20 cellular contexts compared by ENCODE assay signal in genomic region chr5:73359395-73359794, GRCh38.
DNase-seq lines count a peak whose midpoint lies in the region; ATAC-seq and TF ChIP-seq lines count a peak whose summit lies in the region.
"Had no signal": no experiment of that assay in that cellular context is flagged by ENCODE, and none has a peak within 500 bp of the region (broad histone marks: within the 10 kb centered on the region; RNA-seq: fewer than 3 reads in every experiment).

No MANE protein-coding gene starts in this region.

- peak overlapping the region; percentile 34 for H2AFZ ChIP-seq in IMR-90 (replicated peaks; ENCODE audit: low read length, poor library complexity)

- DNase-seq in AG04450 (ENCODE audit: low read depth, low spot score) (no peak), IMR-90 (no peak), WTC11 (ENCODE audit: low spot score) (no peak), endothelial cell (ENCODE audit: low spot score) (no peak), UCSD-AML1 (lab: John Stamatoyannopoulos, UW; ENCODE audit: unreplicated experiment) (no peak)
- DNase-seq in activated naive CD8-positive, alpha-beta T cell treated with anti-CD3 and anti-CD28 coated beads, Interleukin-2, amount 50 U/mL, for 24 hours = no peak
- DNase-seq: AML-193; BE2C; CD4-positive, alpha-beta T cell; CD8-positive, alpha-beta memory T cell; DMS153; DND-41; GOT3; H7; HFFc6 had no signal

- no peaks in the 10 kb centered on the region for H3K9me3 ChIP-seq in AG04450 (ENCODE audit: control insufficient read depth, insufficient read depth, low read length)
- H3K9me3 ChIP-seq in IMR-90 (ENCODE audit: control insufficient read depth, insufficient read depth, low read length) = no peaks in the 10 kb centered on the region
- H3K9me3 ChIP-seq: BE2C; BLaER1 treated with 17β-estradiol and CSF1 and Interleukin-3, amounts not matched to agents 10 nM and 100 nM had no signal

- 83 to 100% methylated on average over 1 of the region's 1 CpG for WGBS in IMR-90 (ENCODE audit: extremely low coverage in 2 of 2, insufficient read length in 1 of 2), 2 experiments

- H3K4me1 Mint-ChIP-seq in WTC11 (0 out of 2 replicates have a peak, but pooled peaks cover 8% of the 10 kb centered on the region), endothelial cell (ENCODE audit: unreplicated experiment) (peaks cover 15% of the 10 kb centered on the region)
- H3K4me1 Mint-ChIP-seq in activated naive CD8-positive, alpha-beta T cell treated with anti-CD3 and anti-CD28 coated beads, Interleukin-2, amount 50 U/mL, for 24 hours = no peaks in the 10 kb centered on the region

- H3K27ac ChIP-seq in AG04450 (ENCODE audit: low read depth, low read length) = no peak overlapping the region
- H3K27ac ChIP-seq in IMR-90 (ENCODE audit: insufficient read depth, low read length) = no peak overlapping the region
- H3K27ac ChIP-seq: 22Rv1; BLaER1 treated with 17β-estradiol and CSF1 and Interleukin-3, amounts not matched to agents 10 nM and 100 nM had no signal

- H3K27me3 Mint-ChIP-seq in WTC11 (ENCODE audit: low read depth) (peaks cover 5% of the 10 kb centered on the region), endothelial cell (ENCODE audit: unreplicated experiment) (peaks cover 9% of the 10 kb centered on the region)
- H3K27me3 Mint-ChIP-seq in activated naive CD8-positive, alpha-beta T cell treated with anti-CD3 and anti-CD28 coated beads, Interleukin-2, amount 50 U/mL, for 24 hours = peaks cover 42% of the 10 kb centered on the region

- ATAC-seq in IMR-90 (ENCODE audit: low read depth) = no peak
- peak; percentile 66 for ATAC-seq in WTC11
- no peak for ATAC-seq in GM21526 (IDR thresholded peaks at IDR 0.05; ENCODE audit: low FRiP score, unreplicated experiment)
- no peak for ATAC-seq in HG03432 (IDR thresholded peaks at IDR 0.05; ENCODE audit: unreplicated experiment)
- ATAC-seq in activated naive CD8-positive, alpha-beta T cell treated with anti-CD3 and anti-CD28 coated beads, Interleukin-2, amount 50 U/mL, for 24 hours = no peak

- H3K9ac ChIP-seq in IMR-90 (ENCODE audit: low read depth, low read length) = no peak overlapping the region
- H3K9ac ChIP-seq: BLaER1 treated with 17β-estradiol and CSF1 and Interleukin-3, amounts not matched to agents 10 nM and 100 nM had no signal

- POLR2A ChIA-PET in AG04450 (lab: Yijun Ruan, JAX) = no interaction called here
- POLR2A ChIA-PET in IMR-90 (lab: Charles Lee; ENCODE audit: unreplicated experiment) = no interaction called here
- POLR2A ChIA-PET in WTC11 (lab: Charles Lee) = no interaction called here

- no peak overlapping the region for H2AK9ac ChIP-seq in IMR-90 (replicated peaks; ENCODE audit: low read depth, low read length, poor library complexity)

- H3K27me3 ChIP-seq in AG04450 (ENCODE audit: control insufficient read depth, insufficient read depth, low read length) (no peaks in the 10 kb centered on the region), IMR-90 (ENCODE audit: control insufficient read depth, insufficient read depth, low read length) (no peaks in the 10 kb centered on the region)
- H3K27me3 ChIP-seq: BLaER1 treated with 17β-estradiol and CSF1 and Interleukin-3, amounts not matched to agents 10 nM and 100 nM had no signal

- H3K14ac ChIP-seq in IMR-90 (replicated peaks; ENCODE audit: low read depth, low read length) = no peak overlapping the region

- H3K36me3 Mint-ChIP-seq in WTC11 = no peaks in the 10 kb centered on the region
- H3K36me3 Mint-ChIP-seq in endothelial cell (ENCODE audit: low read depth, unreplicated experiment) = no peaks in the 10 kb centered on the region
- no peaks in the 10 kb centered on the region for H3K36me3 Mint-ChIP-seq in activated naive CD8-positive, alpha-beta T cell treated with anti-CD3 and anti-CD28 coated beads, Interleukin-2, amount 50 U/mL, for 24 hours (ENCODE audit: low read depth)
- H3K36me3 Mint-ChIP-seq: CD14-positive monocyte; CD8-positive, alpha-beta memory T cell had no signal

- no peak overlapping the region for H2BK20ac ChIP-seq in IMR-90 (ENCODE audit: low read depth, low read length)

- CTCF ChIA-PET in AG04450 (lab: Charles Lee) = no interaction called here
- CTCF ChIA-PET in IMR-90 (lab: Yijun Ruan, JAX) = no interaction called here
- CTCF ChIA-PET in WTC11 (lab: Charles Lee) = no interaction called here

- no peak overlapping the region; the same call in 1 of the 2 replicates for H3K23ac ChIP-seq in IMR-90 (ENCODE audit: low read depth, low read length)

- intact Hi-C loops in IMR-90 (cut with micrococcal nuclease) = no loop called here

- H3K4ac ChIP-seq in IMR-90 (ENCODE audit: low read depth, low read length) = 0 out of 2 replicates have a peak overlapping the region, but pooled peaks have one; percentile 5

- peaks cover 6% of the 10 kb centered on the region for H3K4me1 ChIP-seq in IMR-90 (ENCODE audit: control insufficient read depth, insufficient read depth, low read length)
- H3K4me1 ChIP-seq: BE2C; BLaER1 treated with 17β-estradiol and CSF1 and Interleukin-3, amounts not matched to agents 10 nM and 100 nM had no signal

- H2BK120ac ChIP-seq in IMR-90 (ENCODE audit: low read depth, low read length) = no peak overlapping the region

- H3K79me1 ChIP-seq in IMR-90 (ENCODE audit: low read depth in 1 of 2, low read length in 2 of 2) = no peaks in the 10 kb centered on the region

- in situ Hi-C loops in IMR-90 (cut with MboI; ENCODE audit: low sequenced_read_pairs) = no loop called here

- H4K91ac ChIP-seq in IMR-90 (ENCODE audit: insufficient read depth, low read depth, low read length) = no peak overlapping the region

- no peak for TF ChIP-seq RAD21 in IMR-90 (IDR thresholded peaks at IDR 0.05; ENCODE audit: low read length)

- dilution Hi-C loops in IMR-90 (cut with HindIII; ENCODE audit: low sequenced_read_pairs, unreplicated experiment) = no loop called here

- H4K8ac ChIP-seq in IMR-90 (ENCODE audit: low read depth in 2 of 2, low read length in 2 of 2) = no peak overlapping the region

- H4K5ac ChIP-seq in IMR-90 (ENCODE audit: low read depth, low read length) = no peak overlapping the region

- H3K56ac ChIP-seq in IMR-90 (ENCODE audit: extremely low read depth, insufficient read depth, low read length) = no peak overlapping the region

- H3K18ac ChIP-seq in IMR-90 (ENCODE audit: low read depth, low read length) = no peak overlapping the region

- H4K20me1 ChIP-seq in IMR-90 (ENCODE audit: insufficient read depth, low read length) = no peaks in the 10 kb centered on the region
- H4K20me1 ChIP-seq: BLaER1 treated with 17β-estradiol and CSF1 and Interleukin-3, amounts not matched to agents 10 nM and 100 nM had no signal

- H2BK15ac ChIP-seq in IMR-90 (ENCODE audit: low read depth, low read length) = no peak overlapping the region

- peaks cover 2% of the 10 kb centered on the region; the same call in 1 of the 2 replicates for H3K9me1 ChIP-seq in IMR-90 (ENCODE audit: insufficient read depth, low read length)

- H3K27ac Mint-ChIP-seq in WTC11 (no peak overlapping the region), endothelial cell (ENCODE audit: unreplicated experiment) (peak overlapping the region; percentile 15)
- H3K27ac Mint-ChIP-seq in activated naive CD8-positive, alpha-beta T cell treated with anti-CD3 and anti-CD28 coated beads, Interleukin-2, amount 50 U/mL, for 24 hours = no peak overlapping the region
- H3K27ac Mint-ChIP-seq: CD14-positive monocyte; CD4-positive, alpha-beta T cell; HFFc6 had no signal

- peak; percentile 11; the same call in 1 of the 2 replicates for TF ChIP-seq CTCF in AG04450 (IDR thresholded peaks at IDR 0.05; ENCODE audit: low read depth, low read length)
- no peak for TF ChIP-seq CTCF in IMR-90 (conservative IDR thresholded peaks at IDR 0.05; ENCODE audit: low read depth, low read length)
- no peak for TF ChIP-seq CTCF in WTC11 (IDR thresholded peaks at IDR 0.05)
- TF ChIP-seq CTCF in endothelial cell (IDR thresholded peaks at IDR 0.05; ENCODE audit: unreplicated experiment) = no peak

- H3K4me3 Mint-ChIP-seq in WTC11 (no peak overlapping the region), endothelial cell (ENCODE audit: unreplicated experiment) (no peak overlapping the region)
- no peak overlapping the region for H3K4me3 Mint-ChIP-seq in activated naive CD8-positive, alpha-beta T cell treated with anti-CD3 and anti-CD28 coated beads, Interleukin-2, amount 50 U/mL, for 24 hours
- H3K4me3 Mint-ChIP-seq: CD4-positive, alpha-beta T cell; CD8-positive, alpha-beta memory T cell; HFFc6 had no signal

- H2AK5ac ChIP-seq in IMR-90 (ENCODE audit: low read depth, low read length) = no peak overlapping the region

- no peaks in the 10 kb centered on the region for H3K36me3 ChIP-seq in IMR-90 (ENCODE audit: control insufficient read depth, insufficient read depth, low read length)
- H3K36me3 ChIP-seq: BE2C; BLaER1 treated with 17β-estradiol and CSF1 and Interleukin-3, amounts not matched to agents 10 nM and 100 nM had no signal

- H3K4me2 ChIP-seq in IMR-90 (ENCODE audit: low read depth, low read length) = no peak overlapping the region
- H3K4me2 ChIP-seq: BLaER1 treated with 17β-estradiol and CSF1 and Interleukin-3, amounts not matched to agents 10 nM and 100 nM had no signal

- TF ChIP-seq POLR2A in IMR-90 (IDR thresholded peaks at IDR 0.05; ENCODE audit: low read depth, low read length) = no peak

- H3K9me3 Mint-ChIP-seq in WTC11 (peaks cover 4% of the 10 kb centered on the region), endothelial cell (ENCODE audit: unreplicated experiment) (no peaks in the 10 kb centered on the region)
- no peaks in the 10 kb centered on the region for H3K9me3 Mint-ChIP-seq in activated naive CD8-positive, alpha-beta T cell treated with anti-CD3 and anti-CD28 coated beads, Interleukin-2, amount 50 U/mL, for 24 hours
- H3K9me3 Mint-ChIP-seq: CD4-positive, alpha-beta T cell; CD8-positive, alpha-beta memory T cell; HFFc6 had no signal

- H3K4me3 ChIP-seq in AG04450 (ENCODE audit: low read depth, low read length) = no peak overlapping the region
- no peak overlapping the region for H3K4me3 ChIP-seq in IMR-90 (ENCODE audit: insufficient read depth, low read depth, low read length)
- H3K4me3 ChIP-seq: BLaER1 treated with 17β-estradiol and CSF1 and Interleukin-3, amounts not matched to agents 10 nM and 100 nM had no signal

- BruUV-seq in IMR-90 (replicated peaks; lab: Mats Ljungman, UMichigan) = no TSS peak

- H2BK5ac ChIP-seq in IMR-90 (ENCODE audit: low read depth, low read length, poor library complexity, severe bottlenecking) = no peak overlapping the region

TF ChIP-seq in IMR-90, 13 proteins besides CTCF, POLR2A, EP300 and RAD21 (continues in another document):
- TF ChIP-seq FOS (IDR thresholded peaks at IDR 0.05; ENCODE audit: low read depth, low read length) = no peak
- TF ChIP-seq MAZ (IDR thresholded peaks at IDR 0.05; ENCODE audit: borderline replicate concordance, low read depth, low read length) = no peak
- no peak for TF ChIP-seq RCOR1 (IDR thresholded peaks at IDR 0.05; ENCODE audit: insufficient replicate concordance, low read length)

TF ChIP-seq in WTC11, 78 proteins besides CTCF, POLR2A, EP300 and RAD21 (continues in another document):
- TF ChIP-seq TCF7 (CRISPR knock-in tag; IDR thresholded peaks at IDR 0.05; ENCODE audit: low read depth) (no peak), NR1H2 (CRISPR knock-in tag; IDR thresholded peaks at IDR 0.05) (no peak)
